Comparison of ENCODE assay signal across 2 cellular contexts in genomic region chr10:124496150-124496549, GRCh38.
TF ChIP-seq lines count a peak whose summit lies in the region.

No MANE protein-coding gene starts in this region.

TF ChIP-seq in HepG2, 621 proteins besides CTCF, POLR2A, EP300 and RAD21:
- peak; percentile 28; the same call in 1 of the 2 replicates for TF ChIP-seq YEATS4 (CRISPR knock-in tag; IDR thresholded peaks at IDR 0.05; ENCODE audit: borderline replicate concordance)
- TF ChIP-seq ZNF225 (CRISPR knock-in tag; IDR thresholded peaks at IDR 0.05) = no peak
- 0 out of 2 replicates have a peak, but pooled peaks have one; percentile 13 for TF ChIP-seq MYC (CRISPR knock-in tag; IDR thresholded peaks at IDR 0.05; ENCODE audit: borderline replicate concordance)
- TF ChIP-seq ZNF224 (CRISPR knock-in tag; IDR thresholded peaks at IDR 0.05) = no peak
- TF ChIP-seq CENPX (CRISPR knock-in tag; IDR thresholded peaks at IDR 0.05) = no peak
- TF ChIP-seq ZNF83 (CRISPR knock-in tag; IDR thresholded peaks at IDR 0.05; ENCODE audit: borderline replicate concordance) = no peak
- TF ChIP-seq SETDB1 (CRISPR knock-in tag; IDR thresholded peaks at IDR 0.05; ENCODE audit: borderline replicate concordance) = no peak
- TF ChIP-seq ZNF20 (CRISPR knock-in tag; IDR thresholded peaks at IDR 0.05) = no peak
- no peak for TF ChIP-seq CEBPZ (IDR thresholded peaks at IDR 0.05; ENCODE audit: low read length)
- no peak for TF ChIP-seq ZNF558 (CRISPR knock-in tag; IDR thresholded peaks at IDR 0.05; ENCODE audit: borderline replicate concordance)
- no peak for TF ChIP-seq ZNF615 (CRISPR knock-in tag; IDR thresholded peaks at IDR 0.05; ENCODE audit: borderline replicate concordance)
- TF ChIP-seq ZFY (CRISPR knock-in tag; IDR thresholded peaks at IDR 0.05) = 0 out of 2 replicates have a peak, but pooled peaks have one; percentile 18
- no peak for TF ChIP-seq ZMYM4 (CRISPR knock-in tag; IDR thresholded peaks at IDR 0.05)
- TF ChIP-seq ZFP82 (CRISPR knock-in tag; IDR thresholded peaks at IDR 0.05; ENCODE audit: borderline replicate concordance) = no peak
- no peak for TF ChIP-seq ZNF674 (CRISPR knock-in tag; IDR thresholded peaks at IDR 0.05; ENCODE audit: low read depth)
- no peak for TF ChIP-seq DRAP1 (CRISPR knock-in tag; IDR thresholded peaks at IDR 0.05)
- TF ChIP-seq FUBP1 (CRISPR knock-in tag; IDR thresholded peaks at IDR 0.05; ENCODE audit: borderline replicate concordance) = no peak
- no peak for TF ChIP-seq ZNF121 (CRISPR knock-in tag; IDR thresholded peaks at IDR 0.05)
- TF ChIP-seq HOXA3 (CRISPR knock-in tag; IDR thresholded peaks at IDR 0.05) = peak; percentile 36; the same call in 1 of the 2 replicates
- TF ChIP-seq ZNF33A (CRISPR knock-in tag; IDR thresholded peaks at IDR 0.05; ENCODE audit: borderline replicate concordance) = no peak
- no peak for TF ChIP-seq ZNF614 (CRISPR knock-in tag; IDR thresholded peaks at IDR 0.05; ENCODE audit: borderline replicate concordance)
- no peak for TF ChIP-seq STAG1 (CRISPR knock-in tag; IDR thresholded peaks at IDR 0.05)

TF ChIP-seq in H1, 55 proteins besides CTCF, POLR2A, EP300 and RAD21:
- TF ChIP-seq HDAC2 (IDR thresholded peaks at IDR 0.05; ENCODE audit: borderline replicate concordance in 1 of 2, low read depth in 2 of 2, low read length in 2 of 2) = no peak
- no peak for TF ChIP-seq HDAC6 (IDR thresholded peaks at IDR 0.05; ENCODE audit: low read depth, low read length)
- no peak for TF ChIP-seq RFX5 (IDR thresholded peaks at IDR 0.05; ENCODE audit: borderline replicate concordance, low read depth, low read length)
- TF ChIP-seq ZNF274 (IDR thresholded peaks at IDR 0.05; ENCODE audit: borderline replicate concordance, extremely low read depth, low read length) = no peak
- TF ChIP-seq MAX (IDR thresholded peaks at IDR 0.05) = no peak
- no peak for TF ChIP-seq POU5F1 (IDR thresholded peaks at IDR 0.05; ENCODE audit: low read depth, low read length)
